In genomic region chr6:170584181-170584953, GRCh38 we compare ENCODE assay signal across 1 cellular context.
TF ChIP-seq lines count a peak whose summit lies in the region.

TSS of gene PDCD2 (minus strand) at chr6:170584637. CDS start at chr6:170584581, 56 bp downstream.

TF ChIP-seq in K562, 482 proteins besides CTCF, POLR2A, EP300 and RAD21 (continued from another document and continues in another):
- TF ChIP-seq, protein P1, sequence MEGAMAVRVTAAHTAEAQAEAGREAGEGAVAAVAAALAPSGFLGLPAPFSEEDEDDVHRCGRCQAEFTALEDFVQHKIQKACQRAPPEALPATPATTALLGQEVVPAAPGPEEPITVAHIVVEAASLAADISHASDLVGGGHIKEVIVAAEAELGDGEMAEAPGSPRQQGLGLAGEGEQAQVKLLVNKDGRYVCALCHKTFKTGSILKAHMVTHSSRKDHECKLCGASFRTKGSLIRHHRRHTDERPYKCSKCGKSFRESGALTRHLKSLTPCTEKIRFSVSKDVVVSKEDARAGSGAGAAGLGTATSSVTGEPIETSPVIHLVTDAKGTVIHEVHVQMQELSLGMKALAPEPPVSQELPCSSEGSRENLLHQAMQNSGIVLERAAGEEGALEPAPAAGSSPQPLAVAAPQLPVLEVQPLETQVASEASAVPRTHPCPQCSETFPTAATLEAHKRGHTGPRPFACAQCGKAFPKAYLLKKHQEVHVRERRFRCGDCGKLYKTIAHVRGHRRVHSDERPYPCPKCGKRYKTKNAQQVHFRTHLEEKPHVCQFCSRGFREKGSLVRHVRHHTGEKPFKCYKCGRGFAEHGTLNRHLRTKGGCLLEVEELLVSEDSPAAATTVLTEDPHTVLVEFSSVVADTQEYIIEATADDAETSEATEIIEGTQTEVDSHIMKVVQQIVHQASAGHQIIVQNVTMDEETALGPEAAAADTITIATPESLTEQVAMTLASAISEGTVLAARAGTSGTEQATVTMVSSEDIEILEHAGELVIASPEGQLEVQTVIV (CRISPR knock-in tag; IDR thresholded peaks at IDR 0.05; ENCODE audit: borderline replicate concordance) = no peak
- no peak for TF ChIP-seq CEBPG (CRISPR knock-in tag; IDR thresholded peaks at IDR 0.05)
- TF ChIP-seq CEBPG (tag; conservative IDR thresholded peaks at IDR 0.05 in 1 of 2, IDR thresholded peaks at IDR 0.05 in 1 of 2) = no peak
- TF ChIP-seq ZNF707 (CRISPR knock-in tag; conservative IDR thresholded peaks at IDR 0.05) = no peak
- peak; percentile 95 for TF ChIP-seq POLR2AphosphoS5 (IDR thresholded peaks at IDR 0.05; ENCODE audit: control insufficient read depth, insufficient read depth, low read depth, low read length)
- no peak; the same call in 1 of the 2 replicates for TF ChIP-seq KAT7 (CRISPR knock-in tag; IDR thresholded peaks at IDR 0.05; ENCODE audit: borderline replicate concordance)
- no peak for TF ChIP-seq SMARCA4 (IDR thresholded peaks at IDR 0.05)
- TF ChIP-seq ARID2 (IDR thresholded peaks at IDR 0.05) = no peak
- TF ChIP-seq COPS2 (conservative IDR thresholded peaks at IDR 0.05) = no peak
- TF ChIP-seq U2AF1 (optimal IDR thresholded peaks at IDR 0.05; ENCODE audit: low read depth, low read length) = peak; percentile 70
- 0 out of 2 replicates have a peak, but pooled peaks have one; percentile 46 for TF ChIP-seq RUNX1 (IDR thresholded peaks at IDR 0.05; ENCODE audit: low read depth)
- TF ChIP-seq HDAC6 (IDR thresholded peaks at IDR 0.05; ENCODE audit: low read depth, low read length) = no peak
- no peak for TF ChIP-seq SREBF2 (CRISPR knock-in tag; IDR thresholded peaks at IDR 0.05)
- TF ChIP-seq MEF2D (tag; conservative IDR thresholded peaks at IDR 0.05; ENCODE audit: low read depth) = no peak
- peak in 1 of 2 experiments; percentile 73; a peak in 1 of 3 replicates for TF ChIP-seq CBX3 (IDR thresholded peaks at IDR 0.05; ENCODE audit: borderline replicate concordance in 1 of 2, low read length in 2 of 2)
- TF ChIP-seq UBTF (IDR thresholded peaks at IDR 0.05; ENCODE audit: borderline replicate concordance in 1 of 2, low read depth in 2 of 2, low read length in 2 of 2) = peak; percentile 97 to 98
- no peak for TF ChIP-seq HMG20A (CRISPR knock-in tag; conservative IDR thresholded peaks at IDR 0.05)
- TF ChIP-seq ELF1 (tag; IDR thresholded peaks at IDR 0.05) = peak; percentile 95
- TF ChIP-seq, protein P2, sequence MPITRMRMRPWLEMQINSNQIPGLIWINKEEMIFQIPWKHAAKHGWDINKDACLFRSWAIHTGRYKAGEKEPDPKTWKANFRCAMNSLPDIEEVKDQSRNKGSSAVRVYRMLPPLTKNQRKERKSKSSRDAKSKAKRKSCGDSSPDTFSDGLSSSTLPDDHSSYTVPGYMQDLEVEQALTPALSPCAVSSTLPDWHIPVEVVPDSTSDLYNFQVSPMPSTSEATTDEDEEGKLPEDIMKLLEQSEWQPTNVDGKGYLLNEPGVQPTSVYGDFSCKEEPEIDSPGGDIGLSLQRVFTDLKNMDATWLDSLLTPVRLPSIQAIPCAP (CRISPR knock-in tag; IDR thresholded peaks at IDR 0.05; ENCODE audit: borderline replicate concordance) = no peak
- TF ChIP-seq ZNF551 (CRISPR knock-in tag; IDR thresholded peaks at IDR 0.05) = no peak
- TF ChIP-seq ZNF197 (CRISPR knock-in tag; IDR thresholded peaks at IDR 0.05; ENCODE audit: low read depth) = no peak
- peak; percentile 99 for TF ChIP-seq POLR2G (IDR thresholded peaks at IDR 0.05; ENCODE audit: low read depth, low read length)
- TF ChIP-seq NFATC3 (IDR thresholded peaks at IDR 0.05) = no peak
- no peak for TF ChIP-seq POLR3A (IDR thresholded peaks at IDR 0.05; ENCODE audit: borderline replicate concordance, extremely low read depth, insufficient read depth, insufficient read length)
- TF ChIP-seq ZBED1 (IDR thresholded peaks at IDR 0.05) = no peak
- TF ChIP-seq ESRRA (IDR thresholded peaks at IDR 0.05; ENCODE audit: borderline replicate concordance, low read depth) = peak; percentile 81
- peak; percentile 57; the same call in 1 of the 2 replicates for TF ChIP-seq ZFP91 (CRISPR knock-in tag; IDR thresholded peaks at IDR 0.05)
- TF ChIP-seq RBFOX2 (IDR thresholded peaks at IDR 0.05; ENCODE audit: low read depth, low read length) = peak; percentile 97
- no peak for TF ChIP-seq TAF7 (tag; IDR thresholded peaks at IDR 0.05)
- peak; percentile 20; the same call in 1 of the 2 replicates for TF ChIP-seq NFE2 (IDR thresholded peaks at IDR 0.05; ENCODE audit: low read depth)
- peak; percentile 78 for TF ChIP-seq CREB1 (IDR thresholded peaks at IDR 0.05)
- peak; percentile 72; the same call in 1 of the 2 replicates for TF ChIP-seq CREB1 (CRISPR knock-in tag; IDR thresholded peaks at IDR 0.05)
- no peak for TF ChIP-seq PTRF (tag; IDR thresholded peaks at IDR 0.05)
- no peak for TF ChIP-seq NCOA6 (IDR thresholded peaks at IDR 0.05)
- no peak for TF ChIP-seq ATF3 (IDR thresholded peaks at IDR 0.05)
- TF ChIP-seq ATF3 (CRISPR knock-in tag; conservative IDR thresholded peaks at IDR 0.05) = no peak; the same call in 1 of the 2 replicates
- no peak for TF ChIP-seq ZNF561 (CRISPR knock-in tag; conservative IDR thresholded peaks at IDR 0.05)
- TF ChIP-seq, protein P3, sequence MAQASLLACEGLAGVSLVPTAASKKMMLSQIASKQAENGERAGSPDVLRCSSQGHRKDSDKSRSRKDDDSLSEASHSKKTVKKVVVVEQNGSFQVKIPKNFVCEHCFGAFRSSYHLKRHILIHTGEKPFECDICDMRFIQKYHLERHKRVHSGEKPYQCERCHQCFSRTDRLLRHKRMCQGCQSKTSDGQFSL (CRISPR knock-in tag; IDR thresholded peaks at IDR 0.05) = no peak
- TF ChIP-seq, protein P3 (tag; IDR thresholded peaks at IDR 0.05) = no peak
- peak; percentile 82 for TF ChIP-seq SP1 (CRISPR knock-in tag; IDR thresholded peaks at IDR 0.05)
- TF ChIP-seq ZNF785 (CRISPR knock-in tag; IDR thresholded peaks at IDR 0.05) = no peak
- 0 out of 2 replicates have a peak, but pooled peaks have one; percentile 14 for TF ChIP-seq LARP7 (IDR thresholded peaks at IDR 0.05)
- no peak for TF ChIP-seq XRCC4 (IDR thresholded peaks at IDR 0.05; ENCODE audit: extremely low read depth, insufficient read depth, insufficient read length)
- TF ChIP-seq ZNF75A (CRISPR knock-in tag; IDR thresholded peaks at IDR 0.05) = no peak
- peak; percentile 94 for TF ChIP-seq CHD1 (IDR thresholded peaks at IDR 0.05; ENCODE audit: low read length)
- TF ChIP-seq SMARCA5 (IDR thresholded peaks at IDR 0.05) = no peak
- no peak for TF ChIP-seq CC2D1A (IDR thresholded peaks at IDR 0.05)
- TF ChIP-seq KLF10 (CRISPR knock-in tag; IDR thresholded peaks at IDR 0.05) = no peak
- no peak for TF ChIP-seq RBM15 (IDR thresholded peaks at IDR 0.05; ENCODE audit: insufficient read depth, low read length)
- TF ChIP-seq TCF7L2 (IDR thresholded peaks at IDR 0.05; ENCODE audit: low read depth, low read length) = no peak
- TF ChIP-seq, protein P4, sequence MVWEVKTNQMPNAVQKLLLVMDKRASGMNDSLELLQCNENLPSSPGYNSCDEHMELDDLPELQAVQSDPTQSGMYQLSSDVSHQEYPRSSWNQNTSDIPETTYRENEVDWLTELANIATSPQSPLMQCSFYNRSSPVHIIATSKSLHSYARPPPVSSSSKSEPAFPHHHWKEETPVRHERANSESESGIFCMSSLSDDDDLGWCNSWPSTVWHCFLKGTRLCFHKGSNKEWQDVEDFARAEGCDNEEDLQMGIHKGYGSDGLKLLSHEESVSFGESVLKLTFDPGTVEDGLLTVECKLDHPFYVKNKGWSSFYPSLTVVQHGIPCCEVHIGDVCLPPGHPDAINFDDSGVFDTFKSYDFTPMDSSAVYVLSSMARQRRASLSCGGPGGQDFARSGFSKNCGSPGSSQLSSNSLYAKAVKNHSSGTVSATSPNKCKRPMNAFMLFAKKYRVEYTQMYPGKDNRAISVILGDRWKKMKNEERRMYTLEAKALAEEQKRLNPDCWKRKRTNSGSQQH (CRISPR knock-in tag; IDR thresholded peaks at IDR 0.05) = no peak
- TF ChIP-seq HMG20B (CRISPR knock-in tag; IDR thresholded peaks at IDR 0.05) = no peak
- TF ChIP-seq ZNF239 (CRISPR knock-in tag; IDR thresholded peaks at IDR 0.05) = no peak
- no peak; the same call in 1 of the 2 replicates for TF ChIP-seq RFX5 (IDR thresholded peaks at IDR 0.05; ENCODE audit: low read depth, low read length)
- peak; percentile 30 for TF ChIP-seq PML (IDR thresholded peaks at IDR 0.05; ENCODE audit: low read length)
- no peak for TF ChIP-seq FOS (IDR thresholded peaks at IDR 0.05; ENCODE audit: extremely low read depth, insufficient read length)
- no peak for TF ChIP-seq SMAD1 (IDR thresholded peaks at IDR 0.05; ENCODE audit: low read depth, low read length, partially characterized antibody)
- peak; percentile 97; the same call in 1 of the 2 replicates for TF ChIP-seq PHF8 (IDR thresholded peaks at IDR 0.05; ENCODE audit: borderline replicate concordance, low read length)
- TF ChIP-seq KAT8 (IDR thresholded peaks at IDR 0.05; ENCODE audit: low read depth) = no peak
- no peak for TF ChIP-seq NR1H2 (CRISPR knock-in tag; IDR thresholded peaks at IDR 0.05)
- TF ChIP-seq MEF2A (IDR thresholded peaks at IDR 0.05; ENCODE audit: control insufficient read depth, low read depth, low read length) = no peak
- no peak for TF ChIP-seq BACH1 (tag; IDR thresholded peaks at IDR 0.05)
- no peak for TF ChIP-seq ZNF347 (CRISPR knock-in tag; IDR thresholded peaks at IDR 0.05; ENCODE audit: low read depth)
- TF ChIP-seq, protein P5, sequence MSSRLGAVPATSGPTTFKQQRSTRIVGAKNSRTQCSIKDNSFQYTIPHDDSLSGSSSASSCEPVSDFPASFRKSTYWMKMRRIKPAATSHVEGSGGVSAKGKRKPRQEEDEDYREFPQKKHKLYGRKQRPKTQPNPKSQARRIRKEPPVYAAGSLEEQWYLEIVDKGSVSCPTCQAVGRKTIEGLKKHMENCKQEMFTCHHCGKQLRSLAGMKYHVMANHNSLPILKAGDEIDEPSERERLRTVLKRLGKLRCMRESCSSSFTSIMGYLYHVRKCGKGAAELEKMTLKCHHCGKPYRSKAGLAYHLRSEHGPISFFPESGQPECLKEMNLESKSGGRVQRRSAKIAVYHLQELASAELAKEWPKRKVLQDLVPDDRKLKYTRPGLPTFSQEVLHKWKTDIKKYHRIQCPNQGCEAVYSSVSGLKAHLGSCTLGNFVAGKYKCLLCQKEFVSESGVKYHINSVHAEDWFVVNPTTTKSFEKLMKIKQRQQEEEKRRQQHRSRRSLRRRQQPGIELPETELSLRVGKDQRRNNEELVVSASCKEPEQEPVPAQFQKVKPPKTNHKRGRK (tag; IDR thresholded peaks at IDR 0.05) = no peak
- no peak for TF ChIP-seq TFAM (CRISPR knock-in tag; conservative IDR thresholded peaks at IDR 0.05)
- no peak for TF ChIP-seq YBX1 (IDR thresholded peaks at IDR 0.05)
- no peak for TF ChIP-seq HDGF (IDR thresholded peaks at IDR 0.05)
